In genomic region chr5:112737088-112737471, GRCh38 we compare ENCODE assay signal across 1 cellular context.
TF ChIP-seq lines count a peak whose summit lies in the region.

No MANE protein-coding gene starts in this region.

TF ChIP-seq in H1, 55 proteins besides CTCF, POLR2A, EP300 and RAD21:
- TF ChIP-seq NRF1 (IDR thresholded peaks at IDR 0.05; ENCODE audit: low read depth, low read length), result no peak
- no peak for TF ChIP-seq TEAD4 (IDR thresholded peaks at IDR 0.05; ENCODE audit: low read depth, low read length)
TF ChIP-seq in H1: peak in this region for 0.
